ENCODE assay signal across 15 cellular contexts in the genomic region with DNA sequence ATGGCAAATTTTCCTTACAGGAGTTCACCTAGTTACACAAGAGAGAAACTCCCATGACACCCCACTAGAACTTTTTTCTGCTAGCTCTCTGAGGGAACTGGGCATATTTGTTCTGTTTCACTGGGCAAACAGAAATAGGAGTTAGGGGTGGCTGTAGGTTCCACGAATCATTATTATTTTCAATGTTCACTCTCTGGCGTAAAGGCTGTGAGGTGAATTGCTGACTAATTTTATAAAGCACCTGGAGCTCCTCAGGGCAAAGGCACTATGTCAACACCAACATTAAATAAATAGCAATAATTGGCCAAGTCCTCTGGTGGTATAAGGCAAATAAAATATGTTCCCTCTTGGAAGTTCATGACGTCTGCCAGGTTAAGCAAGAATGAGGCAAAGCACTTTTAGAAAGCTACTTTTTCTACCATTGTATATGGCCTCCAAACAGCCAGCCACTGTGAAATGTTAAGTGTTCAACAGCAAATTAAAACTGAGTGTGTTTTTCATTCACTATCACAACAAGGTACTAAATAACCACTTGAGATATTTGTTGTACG.
DNase-seq lines count a peak whose midpoint lies in the region; ATAC-seq, FAIRE-seq and TF ChIP-seq lines count a peak whose summit lies in the region.
"Had no signal": no experiment of that assay in that cellular context is flagged by ENCODE, and none has a peak within 500 bp of the region (broad histone marks: within the 10 kb centered on the region; RNA-seq: fewer than 3 reads in every experiment).

No MANE protein-coding gene starts in this region.

- peak; percentile 17 for FAIRE-seq in keratinocyte (lab: Jason Lieb, UNC)
- FAIRE-seq: D721Med had no signal

- H4K20me1 ChIP-seq in keratinocyte (ENCODE audit: control insufficient read depth, extremely low read depth, insufficient read depth, low read length) = no peaks in the 10 kb centered on the region

- H3K27ac ChIP-seq in breast epithelium (no peak overlapping the region), keratinocyte (ENCODE audit: control insufficient read depth, insufficient read depth, low read length) (no peak overlapping the region), vagina (peak overlapping the region; percentile 20)
- H3K27ac ChIP-seq: brain microvascular endothelial cell, ovary had no signal

- CTCF ChIA-PET in MCF 10A (lab: Yijun Ruan, JAX) = interaction anchor here (0.6 to 1.9 kb wide), 5 partner anchors 10 to 124 kb away, joined by 3 to 5 read pairs (median 3); no protein-coding TSS in a partner anchor

- H3K9me3 ChIP-seq in breast epithelium (no peaks in the 10 kb centered on the region), keratinocyte (ENCODE audit: control insufficient read depth, low read depth, low read length) (no peaks in the 10 kb centered on the region), vagina (no peaks in the 10 kb centered on the region)
- H3K9me3 ChIP-seq: ovary had no signal

- no peak overlapping the region for H3K4me3 ChIP-seq in breast epithelium
- no peak overlapping the region for H3K4me3 ChIP-seq in keratinocyte (ENCODE audit: control insufficient read depth in 2 of 3, extremely low read depth in 1 of 3, insufficient read depth in 2 of 3, low read depth in 1 of 3, low read length in 3 of 3)
- H3K4me3 ChIP-seq in vagina = no peak overlapping the region
- H3K4me3 ChIP-seq: ovary had no signal

- peaks cover 8% of the 10 kb centered on the region for H3K36me3 Mint-ChIP-seq in MCF 10A (ENCODE audit: insufficient read depth, unreplicated experiment)

- no peaks in the 10 kb centered on the region for H3K27me3 ChIP-seq in breast epithelium
- no peaks in the 10 kb centered on the region for H3K27me3 ChIP-seq in keratinocyte (ENCODE audit: control insufficient read depth, extremely low read depth, insufficient read depth, low read length)
- H3K27me3 ChIP-seq in vagina = no peaks in the 10 kb centered on the region
- H3K27me3 ChIP-seq: brain microvascular endothelial cell, ovary had no signal

- intact Hi-C loops in MCF 10A (cut with micrococcal nuclease) (no loop called here), breast epithelium (cut with DNase I; ENCODE audit: low total_unique reads) (no loop called here), vagina (cut with DNase I) (no loop called here), left cardiac atrium (cut with DNase I) (no loop called here)

- no peaks in the 10 kb centered on the region for H3K27me3 Mint-ChIP-seq in MCF 10A (ENCODE audit: insufficient read depth, unreplicated experiment)
- H3K27me3 Mint-ChIP-seq: effector memory CD8-positive, alpha-beta T cell had no signal

- no peak for TF ChIP-seq POLR2A in breast epithelium (IDR thresholded peaks at IDR 0.05)
- no peak for TF ChIP-seq POLR2A in vagina (IDR thresholded peaks at IDR 0.05)

- H3K9me3 Mint-ChIP-seq in MCF 10A (ENCODE audit: unreplicated experiment) = no peaks in the 10 kb centered on the region

- peak; percentile 72 for DNase-seq in MCF 10A (ENCODE audit: unreplicated experiment)
- DNase-seq in breast epithelium (ENCODE audit: low spot score in 2 of 2) = no peak
- DNase-seq in NCI-H510A (lab: John Stamatoyannopoulos, UW) = peak; percentile 63
- DNase-seq in keratinocyte (ENCODE audit: low read depth, low spot score) = no peak
- no peak for DNase-seq in vagina (ENCODE audit: extremely low spot score in 2 of 2)
- DNase-seq in left cardiac atrium = no peak
- DNase-seq: activated CD4-positive, alpha-beta T cell treated with anti-CD3 and anti-CD28 coated beads, Interleukin-2, amount 50 U/mL, for 4 hours; brain microvascular endothelial cell; effector memory CD8-positive, alpha-beta T cell; MM.1S; ovary; stimulated activated CD8-positive, alpha-beta memory T cell treated with anti-CD3 and anti-CD28 coated beads, Interleukin-4, amount 100 ng/mL, for 48 hours had no signal

- H2AFZ ChIP-seq in keratinocyte (ENCODE audit: control insufficient read depth, low read length) = no peak overlapping the region

- peak overlapping the region; percentile 92 for H3K27ac Mint-ChIP-seq in MCF 10A (ENCODE audit: low read depth, unreplicated experiment)
- H3K27ac Mint-ChIP-seq: effector memory CD8-positive, alpha-beta T cell had no signal

- POLR2A ChIA-PET in MCF 10A (lab: Yijun Ruan, JAX) = interaction anchor here (0.6 to 2.2 kb wide), 18 partner anchors 9 to 273 kb away, joined by 3 to 16 read pairs (median 4); no protein-coding TSS in a partner anchor

- H3K36me3 ChIP-seq in breast epithelium (no peaks in the 10 kb centered on the region), keratinocyte (ENCODE audit: control insufficient read depth in 2 of 2, extremely low read depth in 1 of 2, insufficient read depth in 2 of 2, low read length in 2 of 2) (no peaks in the 10 kb centered on the region), vagina (no peaks in the 10 kb centered on the region)
- H3K36me3 ChIP-seq: brain microvascular endothelial cell, ovary had no signal

- no peak overlapping the region for H3K4me3 Mint-ChIP-seq in MCF 10A (ENCODE audit: unreplicated experiment)
- H3K4me3 Mint-ChIP-seq: effector memory CD8-positive, alpha-beta T cell had no signal

- H3K9ac ChIP-seq in keratinocyte (ENCODE audit: control insufficient read depth, extremely low read depth, insufficient read depth, low read length) = no peak overlapping the region

- H3K79me2 ChIP-seq in keratinocyte (ENCODE audit: control insufficient read depth, insufficient read depth, low read length) = no peaks in the 10 kb centered on the region

- H3K4me1 ChIP-seq in breast epithelium (no peaks in the 10 kb centered on the region), keratinocyte (ENCODE audit: control insufficient read depth, extremely low read depth, insufficient read depth, low read length) (peaks cover 3% of the 10 kb centered on the region), vagina (peaks cover 10% of the 10 kb centered on the region)

- no peak for ATAC-seq in GM18907 (IDR thresholded peaks at IDR 0.05; ENCODE audit: unreplicated experiment)
- no peak for ATAC-seq in left cardiac atrium
- ATAC-seq in HG03432 (IDR thresholded peaks at IDR 0.05; ENCODE audit: unreplicated experiment) = no peak
- ATAC-seq: effector memory CD8-positive, alpha-beta T cell had no signal

- no peak overlapping the region for H3K4me2 ChIP-seq in keratinocyte (ENCODE audit: control insufficient read depth, extremely low read depth, insufficient read depth, low read depth, low read length)

- dilution Hi-C loops in keratinocyte (cut with MboI; ENCODE audit: extremely low pct_ligation_motif_present, low sequenced_read_pairs) = no loop called here

- peaks cover 33% of the 10 kb centered on the region for H3K4me1 Mint-ChIP-seq in MCF 10A (ENCODE audit: insufficient read depth, unreplicated experiment)

- no peak for TF ChIP-seq CTCF in MCF 10A (IDR thresholded peaks at IDR 0.05; ENCODE audit: unreplicated experiment)
- no peak for TF ChIP-seq CTCF in breast epithelium (IDR thresholded peaks at IDR 0.05)
- no peak for TF ChIP-seq CTCF in keratinocyte (optimal IDR thresholded peaks at IDR 0.05 in 1 of 3, IDR thresholded peaks at IDR 0.05 in 1 of 3, conservative IDR thresholded peaks at IDR 0.05 in 1 of 3; ENCODE audit: extremely low read depth in 1 of 3, insufficient read depth in 2 of 3, low read length in 3 of 3)
- no peak for TF ChIP-seq CTCF in vagina (IDR thresholded peaks at IDR 0.05)

- BruUV-seq in MCF 10A (replicated peaks; lab: Mats Ljungman, UMichigan) = no TSS peak

- H3K9me1 ChIP-seq in keratinocyte (ENCODE audit: control insufficient read depth, extremely low read depth, insufficient read depth, low read length) = no peaks in the 10 kb centered on the region

Comparison
In these comparisons a context has a peak if more than half of its experiments do, and no peak if none do; other contexts are left out.
1. DNase-seq: peak in MCF 10A (single experiment) and NCI-H510A (single experiment); none in breast epithelium (0 of 2), keratinocyte (single experiment), vagina (0 of 2) and left cardiac atrium (single experiment).